In genomic region chr11:71240865-71241691, GRCh38 we compare ENCODE assay signal across 10 cellular contexts. TPM values are rescaled to one million over a fixed set of nuclear protein-coding genes. Genes with fewer than 3 reads are reported as not detected.
DNase-seq lines count a peak whose midpoint lies in the region; ATAC-seq and TF ChIP-seq lines count a peak whose summit lies in the region.
"Had no signal": no experiment of that assay in that cellular context is flagged by ENCODE, and none has a peak within 500 bp of the region (broad histone marks: within the 10 kb centered on the region; RNA-seq: fewer than 3 reads in every experiment).

No MANE protein-coding gene starts in this region.

- intact Hi-C loops in sciatic nerve (cut with DNase I): no loop called here

- DNase-seq in NOMO-1 treated with DMSO at 0.1 percent for 48 hours (lab: John Stamatoyannopoulos, UW; ENCODE audit: unreplicated experiment): peak; percentile 55
- peak; percentile 98 for DNase-seq in fibroblast of villous mesenchyme (ENCODE audit: low read depth)
- DNase-seq in sciatic nerve (ENCODE audit: low spot score): no peak
- DNase-seq in GM10266 (ENCODE audit: extremely low spot score): no peak
- no peak for DNase-seq in naive thymus-derived CD8-positive, alpha-beta T cell
- DNase-seq: stimulated activated CD4-positive, alpha-beta T cell treated with anti-CD3 and anti-CD28 coated beads, Interleukin-12 subunit alpha, Interleukin-12 subunit beta, amount 100 ng/mL, for 4 hours had no signal

- H3K4me3 ChIP-seq in fibroblast of villous mesenchyme (ENCODE audit: low read depth, low read length): peak overlapping the region; percentile 32

- H3K9me3 Mint-ChIP-seq in naive thymus-derived CD8-positive, alpha-beta T cell: no peaks in the 10 kb centered on the region

- H3K4me1 Mint-ChIP-seq in naive thymus-derived CD8-positive, alpha-beta T cell: no peaks in the 10 kb centered on the region

- POLR2A ChIA-PET in naive thymus-derived CD8-positive, alpha-beta T cell (lab: Charles Lee): no interaction called here

- ATAC-seq in GM21619 (IDR thresholded peaks at IDR 0.05; ENCODE audit: unreplicated experiment): peak; percentile 53
- ATAC-seq in sciatic nerve: peak; percentile 94
- no peak for ATAC-seq in naive thymus-derived CD8-positive, alpha-beta T cell
- no peak for ATAC-seq in HG02588 (IDR thresholded peaks at IDR 0.05; ENCODE audit: unreplicated experiment)
- no peak for ATAC-seq in GM18873 (IDR thresholded peaks at IDR 0.05; ENCODE audit: low FRiP score, unreplicated experiment)

- H3K27me3 Mint-ChIP-seq in naive thymus-derived CD8-positive, alpha-beta T cell: peaks cover 10 to 30% (median 16%) of the 10 kb centered on the region in 5 donors

- H3K36me3 Mint-ChIP-seq in naive thymus-derived CD8-positive, alpha-beta T cell: no peaks in the 10 kb centered on the region
- H3K36me3 Mint-ChIP-seq: activated naive CD8-positive, alpha-beta T cell had no signal

- TF ChIP-seq CTCF in fibroblast of villous mesenchyme (IDR thresholded peaks at IDR 0.05; ENCODE audit: insufficient read depth, low read depth, low read length): no peak
- TF ChIP-seq CTCF in GM10266 (IDR thresholded peaks at IDR 0.05; ENCODE audit: control insufficient read depth, insufficient read depth, low read depth, missing control alignments): no peak

- H3K4me3 Mint-ChIP-seq in naive thymus-derived CD8-positive, alpha-beta T cell: no peak overlapping the region
- H3K4me3 Mint-ChIP-seq: activated naive CD8-positive, alpha-beta T cell had no signal

- no peak overlapping the region for H3K27ac Mint-ChIP-seq in naive thymus-derived CD8-positive, alpha-beta T cell
- H3K27ac Mint-ChIP-seq: activated naive CD8-positive, alpha-beta T cell had no signal

RNA-seq across cellular contexts. Expression of gene SHANK2, which starts 11.3 kb away (rescaled TPM):
- total RNA-seq in fibroblast of villous mesenchyme: 0.86 and 0.97 TPM in 2 replicates
- total RNA-seq in sciatic nerve: 3.7 TPM
- not detected for total RNA-seq in naive thymus-derived CD8-positive, alpha-beta T cell
- polyA plus RNA-seq in naive thymus-derived CD8-positive, alpha-beta T cell: not detected

Comparison
In these comparisons a context has a peak if more than half of its experiments do, and no peak if none do; other contexts are left out.
1. ATAC-seq: peak in GM21619 (single experiment) and sciatic nerve (single experiment); none in naive thymus-derived CD8-positive, alpha-beta T cell (0 of 2), HG02588 (single experiment) and GM18873 (single experiment).
2. DNase-seq: peak in NOMO-1 treated with DMSO at 0.1 percent for 48 hours (single experiment) and fibroblast of villous mesenchyme (single experiment); none in sciatic nerve (single experiment), GM10266 (single experiment) and naive thymus-derived CD8-positive, alpha-beta T cell (0 of 10).